ENCODE assay signal across 1 cellular context in the genomic region with DNA sequence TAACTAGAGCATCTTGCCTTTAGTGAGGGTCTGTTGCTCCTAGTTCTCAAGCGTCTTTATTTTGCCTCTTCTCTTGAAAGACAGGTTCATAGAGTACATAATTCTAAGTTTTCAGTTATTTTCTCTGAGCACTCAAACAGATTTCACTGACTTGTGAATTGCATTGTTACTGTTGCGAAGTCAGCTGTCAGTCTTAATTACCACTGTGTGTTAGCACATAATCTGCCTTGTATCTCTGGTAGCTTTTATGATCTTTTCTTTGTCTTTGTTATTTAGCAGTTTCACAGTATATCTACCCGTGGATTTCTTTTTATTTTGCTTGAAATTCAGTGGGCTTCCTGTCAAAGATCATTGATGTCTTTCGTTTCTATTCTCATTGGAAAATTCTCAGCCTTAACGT.
A peak's percentile ranks its signal among the peaks of the same experiment; 100 is the strongest.
TF ChIP-seq lines count a peak whose summit lies in the region.

No MANE protein-coding gene starts in this region.

TF ChIP-seq in K562, 482 proteins besides CTCF, POLR2A, EP300 and RAD21 (continued from another document):
- TF ChIP-seq, protein P1, sequence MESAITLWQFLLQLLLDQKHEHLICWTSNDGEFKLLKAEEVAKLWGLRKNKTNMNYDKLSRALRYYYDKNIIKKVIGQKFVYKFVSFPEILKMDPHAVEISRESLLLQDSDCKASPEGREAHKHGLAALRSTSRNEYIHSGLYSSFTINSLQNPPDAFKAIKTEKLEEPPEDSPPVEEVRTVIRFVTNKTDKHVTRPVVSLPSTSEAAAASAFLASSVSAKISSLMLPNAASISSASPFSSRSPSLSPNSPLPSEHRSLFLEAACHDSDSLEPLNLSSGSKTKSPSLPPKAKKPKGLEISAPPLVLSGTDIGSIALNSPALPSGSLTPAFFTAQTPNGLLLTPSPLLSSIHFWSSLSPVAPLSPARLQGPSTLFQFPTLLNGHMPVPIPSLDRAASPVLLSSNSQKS (CRISPR knock-in tag; IDR thresholded peaks at IDR 0.05): no peak
- TF ChIP-seq TRIM28 (IDR thresholded peaks at IDR 0.05): peak; percentile 59; the same call in 1 of the 2 replicates
- TF ChIP-seq, protein P2, sequence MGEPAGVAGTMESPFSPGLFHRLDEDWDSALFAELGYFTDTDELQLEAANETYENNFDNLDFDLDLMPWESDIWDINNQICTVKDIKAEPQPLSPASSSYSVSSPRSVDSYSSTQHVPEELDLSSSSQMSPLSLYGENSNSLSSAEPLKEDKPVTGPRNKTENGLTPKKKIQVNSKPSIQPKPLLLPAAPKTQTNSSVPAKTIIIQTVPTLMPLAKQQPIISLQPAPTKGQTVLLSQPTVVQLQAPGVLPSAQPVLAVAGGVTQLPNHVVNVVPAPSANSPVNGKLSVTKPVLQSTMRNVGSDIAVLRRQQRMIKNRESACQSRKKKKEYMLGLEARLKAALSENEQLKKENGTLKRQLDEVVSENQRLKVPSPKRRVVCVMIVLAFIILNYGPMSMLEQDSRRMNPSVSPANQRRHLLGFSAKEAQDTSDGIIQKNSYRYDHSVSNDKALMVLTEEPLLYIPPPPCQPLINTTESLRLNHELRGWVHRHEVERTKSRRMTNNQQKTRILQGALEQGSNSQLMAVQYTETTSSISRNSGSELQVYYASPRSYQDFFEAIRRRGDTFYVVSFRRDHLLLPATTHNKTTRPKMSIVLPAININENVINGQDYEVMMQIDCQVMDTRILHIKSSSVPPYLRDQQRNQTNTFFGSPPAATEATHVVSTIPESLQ (CRISPR knock-in tag; IDR thresholded peaks at IDR 0.05): no peak
TF ChIP-seq in K562: peak in this region for 3.
